In genomic region chr7:134629445-134629844, GRCh38 we compare ENCODE assay signal across 16 cellular contexts.
"Had no signal": no experiment of that assay in that cellular context is flagged by ENCODE, and none has a peak within 500 bp of the region (broad histone marks: within the 10 kb centered on the region; RNA-seq: fewer than 3 reads in every experiment).

No MANE protein-coding gene starts in this region.

- H3K27me3 ChIP-seq: foreskin keratinocyte had no signal

- H3K4me1 Mint-ChIP-seq: endodermal cell, mesothelial cell of epicardium had no signal

- H3K4me3 ChIP-seq: coronary artery, esophagus muscularis mucosa, gastroesophageal sphincter, heart right ventricle, left lung, lower lobe of right lung had no signal

- H3K4me1 ChIP-seq: esophagus muscularis mucosa, gastroesophageal sphincter, heart right ventricle, lower lobe of right lung had no signal

- H3K36me3 Mint-ChIP-seq: mesothelial cell of epicardium; naive thymus-derived CD4-positive, alpha-beta T cell had no signal

- H3K4me3 Mint-ChIP-seq: effector memory CD8-positive, alpha-beta T cell; endodermal cell; mesothelial cell of epicardium; naive thymus-derived CD4-positive, alpha-beta T cell had no signal

- H3K27ac ChIP-seq: coronary artery, esophagus muscularis mucosa, foreskin keratinocyte, gastroesophageal sphincter, heart right ventricle, left lung, lower lobe of right lung had no signal

- H3K36me3 ChIP-seq: esophagus muscularis mucosa, gastroesophageal sphincter, heart right ventricle, left lung, lower lobe of right lung had no signal

- H3K9me3 ChIP-seq: esophagus muscularis mucosa, gastroesophageal sphincter, heart right ventricle, left lung, lower lobe of right lung had no signal

- H3K9me3 Mint-ChIP-seq: effector memory CD8-positive, alpha-beta T cell; endodermal cell; naive thymus-derived CD4-positive, alpha-beta T cell had no signal

- ATAC-seq: effector memory CD8-positive, alpha-beta T cell; foreskin keratinocyte; gastroesophageal sphincter; heart right ventricle; left cardiac atrium; left lung; left ventricle myocardium superior; lower lobe of right lung; naive thymus-derived CD4-positive, alpha-beta T cell had no signal

- H3K27ac Mint-ChIP-seq: effector memory CD8-positive, alpha-beta T cell; endodermal cell; mesothelial cell of epicardium; naive thymus-derived CD4-positive, alpha-beta T cell had no signal

- DNase-seq: effector CD8-positive, alpha-beta T cell; effector memory CD8-positive, alpha-beta T cell; endodermal cell; foreskin keratinocyte; heart right ventricle; hippocampal formation; left cardiac atrium; left lung; left ventricle myocardium superior; lower lobe of right lung; mesenchymal stem cell; naive thymus-derived CD4-positive, alpha-beta T cell had no signal
